Comparison of ENCODE assay signal across 17 cellular contexts in the genomic region with DNA sequence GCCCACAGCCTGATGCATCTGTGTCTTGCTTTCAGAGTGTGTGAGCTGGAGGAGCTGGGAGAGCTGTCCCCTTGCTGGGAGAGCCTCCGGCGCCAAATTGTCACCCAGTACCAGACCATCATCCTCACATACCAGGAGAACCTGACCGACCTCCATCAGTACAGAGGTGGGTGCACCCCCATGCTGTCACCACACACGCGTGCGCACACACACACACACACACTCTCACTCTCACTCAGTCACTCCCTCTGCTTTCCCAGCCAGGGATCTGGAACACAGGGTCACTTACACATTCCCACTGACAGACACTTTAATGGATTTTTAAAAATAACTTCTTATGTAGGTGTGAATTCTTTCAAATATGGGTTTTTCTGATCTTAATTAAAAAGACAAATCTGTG.
DNase-seq lines count a peak whose midpoint lies in the region; ATAC-seq, FAIRE-seq and TF ChIP-seq lines count a peak whose summit lies in the region.
"Had no signal": no experiment of that assay in that cellular context is flagged by ENCODE, and none has a peak within 500 bp of the region (broad histone marks: within the 10 kb centered on the region; RNA-seq: fewer than 3 reads in every experiment).

No MANE protein-coding gene starts in this region.

- intact Hi-C loops in CD14-positive monocyte (cut with micrococcal nuclease): no loop called here

- H3K36me3 ChIP-seq in astrocyte (ENCODE audit: insufficient read depth, low read length) (peaks cover 5% of the 10 kb centered on the region), H7 (replicated peaks; ENCODE audit: control insufficient read depth, insufficient read depth, low read length) (peaks cover 11% of the 10 kb centered on the region)

- H2AFZ ChIP-seq in astrocyte (ENCODE audit: low read depth, low read length): no peak overlapping the region

- ATAC-seq in naive thymus-derived CD8-positive, alpha-beta T cell: no peak
- no peak for ATAC-seq in HG02870 (IDR thresholded peaks at IDR 0.05; ENCODE audit: unreplicated experiment)

- no peaks in the 10 kb centered on the region for H3K4me1 ChIP-seq in astrocyte (ENCODE audit: insufficient read depth, low read length)

- no peaks in the 10 kb centered on the region for H3K27me3 Mint-ChIP-seq in activated T-cell treated with anti-CD3 and anti-CD28 coated beads, Interleukin-2, amount 50 U/mL, for 24 hours
- H3K27me3 Mint-ChIP-seq in astrocyte (ENCODE audit: low read depth, unreplicated experiment) (no peaks in the 10 kb centered on the region), CD14-positive monocyte (ENCODE audit: low read depth in 3 of 3) (peaks cover 0 to 2% (median 0%) of the 10 kb centered on the region in 3 donors)
- H3K27me3 Mint-ChIP-seq in naive thymus-derived CD8-positive, alpha-beta T cell: no peaks in the 10 kb centered on the region

- FAIRE-seq in astrocyte (lab: Jason Lieb, UNC): no peak
- FAIRE-seq: A204.1, RCC 7860 had no signal

- no peak overlapping the region for H3K27ac ChIP-seq in astrocyte (ENCODE audit: low read depth, low read length)
- H3K27ac ChIP-seq: BLaER1 had no signal

- H3K9me3 Mint-ChIP-seq in activated T-cell treated with anti-CD3 and anti-CD28 coated beads, Interleukin-2, amount 50 U/mL, for 24 hours: no peaks in the 10 kb centered on the region
- H3K9me3 Mint-ChIP-seq in astrocyte (ENCODE audit: unreplicated experiment): no peaks in the 10 kb centered on the region
- no peaks in the 10 kb centered on the region for H3K9me3 Mint-ChIP-seq in naive thymus-derived CD8-positive, alpha-beta T cell
- H3K9me3 Mint-ChIP-seq in CD14-positive monocyte: no peaks in the 10 kb centered on the region

- POLR2A ChIA-PET in naive thymus-derived CD8-positive, alpha-beta T cell (lab: Charles Lee): interaction anchor here (0.6 kb wide), 1 partner anchor 100 kb away, joined by 5 read pairs; no protein-coding TSS in a partner anchor

- peaks cover 30% of the 10 kb centered on the region for H3K4me1 Mint-ChIP-seq in activated T-cell treated with anti-CD3 and anti-CD28 coated beads, Interleukin-2, amount 50 U/mL, for 24 hours (ENCODE audit: low read depth)
- no peaks in the 10 kb centered on the region for H3K4me1 Mint-ChIP-seq in astrocyte (ENCODE audit: low read depth, unreplicated experiment)
- peaks cover 20 to 45% (median 26%) of the 10 kb centered on the region in 4 donors for H3K4me1 Mint-ChIP-seq in naive thymus-derived CD8-positive, alpha-beta T cell
- H3K4me1 Mint-ChIP-seq in CD14-positive monocyte: peaks cover 4% of the 10 kb centered on the region

- no peaks in the 10 kb centered on the region for H3K79me2 ChIP-seq in astrocyte (ENCODE audit: insufficient read depth, low read length)

- no peak for TF ChIP-seq CTCF in astrocyte (IDR thresholded peaks at IDR 0.05; ENCODE audit: insufficient read depth, low read depth, low read length)
- TF ChIP-seq CTCF in CD14-positive monocyte (IDR thresholded peaks at IDR 0.05): no peak

- H3K9me3 ChIP-seq in astrocyte (ENCODE audit: insufficient read depth, low read depth, low read length): no peaks in the 10 kb centered on the region
- H3K9me3 ChIP-seq: BLaER1 had no signal

- H3K9ac ChIP-seq in astrocyte (ENCODE audit: low read length): no peak overlapping the region
- H3K9ac ChIP-seq: BLaER1 had no signal

- no peak overlapping the region for H3K4me3 Mint-ChIP-seq in activated T-cell treated with anti-CD3 and anti-CD28 coated beads, Interleukin-2, amount 50 U/mL, for 24 hours
- H3K4me3 Mint-ChIP-seq in astrocyte (ENCODE audit: unreplicated experiment) (no peak overlapping the region), CD14-positive monocyte (no peak overlapping the region)
- no peak overlapping the region for H3K4me3 Mint-ChIP-seq in naive thymus-derived CD8-positive, alpha-beta T cell

- no peak for DNase-seq in activated T-cell treated with anti-CD3 and anti-CD28 coated beads, Interleukin-2, amount 50 U/mL, for 24 hours
- no peak for DNase-seq in activated T-cell treated with anti-CD3 and anti-CD28 coated beads for 4 hours
- no peak for DNase-seq in astrocyte (ENCODE audit: low read depth)
- DNase-seq in naive thymus-derived CD8-positive, alpha-beta T cell: no peak
- DNase-seq in H7: no peak
- no peak for DNase-seq in CD14-positive monocyte (ENCODE audit: low spot score)
- DNase-seq: DMS79 treated with DMSO at 0.1 percent for 48 hours, KG1, MV-4-11, NCI-H1694 treated with DMSO at 0.1 percent for 48 hours, NCI-H510A, NCI-H748 treated with DMSO at 0.1 percent for 48 hours, Right ventricle myocardium superior had no signal

- H3K4me3 ChIP-seq in astrocyte (ENCODE audit: insufficient read depth, low read depth, low read length): no peak overlapping the region
- no peak overlapping the region for H3K4me3 ChIP-seq in H7 (ENCODE audit: insufficient read depth, low read depth, low read length)
- H3K4me3 ChIP-seq: BLaER1 had no signal

- no peaks in the 10 kb centered on the region for H4K20me1 ChIP-seq in astrocyte (ENCODE audit: insufficient read depth, low read length)
- H4K20me1 ChIP-seq: BLaER1 had no signal

- H3K36me3 Mint-ChIP-seq in activated T-cell treated with anti-CD3 and anti-CD28 coated beads, Interleukin-2, amount 50 U/mL, for 24 hours (ENCODE audit: low read depth): peaks cover 89% of the 10 kb centered on the region
- H3K36me3 Mint-ChIP-seq in astrocyte (ENCODE audit: low read depth, unreplicated experiment): peaks cover 34% of the 10 kb centered on the region
- H3K36me3 Mint-ChIP-seq in naive thymus-derived CD8-positive, alpha-beta T cell: peaks cover 4 to 92% (median 35%) of the 10 kb centered on the region in 3 donors
- peaks cover 89 to 98% of the 10 kb centered on the region in 2 donors for H3K36me3 Mint-ChIP-seq in CD14-positive monocyte

- no peaks in the 10 kb centered on the region for H3K27me3 ChIP-seq in astrocyte (ENCODE audit: insufficient read depth, low read length)
- H3K27me3 ChIP-seq in H7 (ENCODE audit: control insufficient read depth, insufficient read depth, low read length): no peaks in the 10 kb centered on the region
- H3K27me3 ChIP-seq: BLaER1 had no signal

- H3K4me2 ChIP-seq in astrocyte (ENCODE audit: low read length): no peak overlapping the region
- H3K4me2 ChIP-seq: BLaER1 had no signal

- H3K27ac Mint-ChIP-seq in activated T-cell treated with anti-CD3 and anti-CD28 coated beads, Interleukin-2, amount 50 U/mL, for 24 hours: peak overlapping the region; percentile 72
- peak overlapping the region; percentile 53 for H3K27ac Mint-ChIP-seq in astrocyte (ENCODE audit: unreplicated experiment)
- H3K27ac Mint-ChIP-seq in naive thymus-derived CD8-positive, alpha-beta T cell: peak overlapping the region in 6 of 10 donors; percentile 16 to 76 (median 50)
- peak overlapping the region in 1 of 7 donors; percentile 13 for H3K27ac Mint-ChIP-seq in CD14-positive monocyte
